In the genomic region with DNA sequence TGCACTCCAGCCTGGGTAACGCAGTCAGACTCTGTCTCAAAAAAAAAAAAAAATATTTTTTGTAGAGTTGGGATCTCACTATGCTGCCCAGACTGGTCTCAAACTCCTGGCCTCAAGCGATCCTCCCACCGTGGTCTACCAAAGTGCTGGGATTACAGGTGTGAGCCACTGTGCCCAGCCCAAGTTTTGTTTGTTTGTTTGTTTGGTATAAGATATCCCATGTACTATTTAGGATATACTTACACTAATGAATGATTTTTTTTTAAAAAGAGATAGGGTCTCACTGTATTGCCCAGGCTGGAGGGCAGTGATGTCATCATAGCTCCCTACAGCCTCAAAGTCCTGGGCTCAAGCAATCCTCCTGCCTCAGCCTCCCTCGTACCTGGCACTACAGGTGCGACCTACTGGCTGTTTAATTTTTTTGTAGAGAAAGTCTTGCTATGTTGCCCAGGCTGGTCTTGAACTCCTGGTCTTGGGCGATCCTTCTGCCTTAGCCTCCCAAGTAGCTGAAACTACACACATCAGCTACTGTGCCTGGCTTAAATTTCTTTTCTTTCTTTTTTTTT, we compare ENCODE assay signal across 7 cellular contexts.
"Had no signal": no experiment of that assay in that cellular context is flagged by ENCODE, and none has a peak within 500 bp of the region (broad histone marks: within the 10 kb centered on the region; RNA-seq: fewer than 3 reads in every experiment).

No MANE protein-coding gene starts in this region.

- ATAC-seq: HCT116 had no signal

- H2AFZ ChIP-seq: GM23248 had no signal

- H3K27ac ChIP-seq: GM23248 had no signal

- H3K4me3 ChIP-seq: GM23248, HAP-1 had no signal

- H3K36me3 ChIP-seq: HAP-1 had no signal

- H3K9ac ChIP-seq: GM23248 had no signal

- H3K4me1 ChIP-seq: HAP-1 had no signal

- FAIRE-seq: HTR-8/SVneo had no signal

- H3K9me3 ChIP-seq: HAP-1 had no signal

- DNase-seq: GM23248, GOT3, H7, KG1 had no signal
